In the genomic region with DNA sequence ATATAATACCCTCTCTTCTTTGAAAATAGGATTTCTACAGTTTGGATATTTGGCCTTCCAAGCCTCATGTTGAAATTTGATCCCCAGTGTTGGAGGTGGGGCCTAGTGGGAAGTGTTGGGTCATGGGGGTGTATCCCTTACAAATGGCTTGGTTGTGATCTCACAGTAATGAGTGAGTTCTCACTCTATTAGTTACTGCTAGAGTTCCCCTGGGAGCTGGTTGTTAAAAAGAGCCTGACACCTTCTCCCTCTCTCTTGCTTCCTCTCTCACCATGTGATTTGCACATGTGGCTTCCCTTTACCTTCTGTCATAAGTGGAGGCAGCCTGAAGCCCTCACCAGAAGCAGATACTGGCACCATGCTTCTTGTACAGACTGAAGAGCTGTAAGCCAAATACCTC, we compare ENCODE assay signal across 1 cellular context.
TF ChIP-seq lines count a peak whose summit lies in the region.

No MANE protein-coding gene starts in this region.

TF ChIP-seq in K562, 482 proteins besides CTCF, POLR2A, EP300 and RAD21:
- TF ChIP-seq L3MBTL2 (IDR thresholded peaks at IDR 0.05) (0 out of 2 replicates have a peak, but pooled peaks have one; percentile 35), ETV6 (IDR thresholded peaks at IDR 0.05; ENCODE audit: borderline replicate concordance in 1 of 2, low read depth in 2 of 2, low read length in 1 of 2) (no peak), ETV6 (CRISPR knock-in tag; IDR thresholded peaks at IDR 0.05; ENCODE audit: borderline replicate concordance) (no peak)
- TF ChIP-seq, protein P1, sequence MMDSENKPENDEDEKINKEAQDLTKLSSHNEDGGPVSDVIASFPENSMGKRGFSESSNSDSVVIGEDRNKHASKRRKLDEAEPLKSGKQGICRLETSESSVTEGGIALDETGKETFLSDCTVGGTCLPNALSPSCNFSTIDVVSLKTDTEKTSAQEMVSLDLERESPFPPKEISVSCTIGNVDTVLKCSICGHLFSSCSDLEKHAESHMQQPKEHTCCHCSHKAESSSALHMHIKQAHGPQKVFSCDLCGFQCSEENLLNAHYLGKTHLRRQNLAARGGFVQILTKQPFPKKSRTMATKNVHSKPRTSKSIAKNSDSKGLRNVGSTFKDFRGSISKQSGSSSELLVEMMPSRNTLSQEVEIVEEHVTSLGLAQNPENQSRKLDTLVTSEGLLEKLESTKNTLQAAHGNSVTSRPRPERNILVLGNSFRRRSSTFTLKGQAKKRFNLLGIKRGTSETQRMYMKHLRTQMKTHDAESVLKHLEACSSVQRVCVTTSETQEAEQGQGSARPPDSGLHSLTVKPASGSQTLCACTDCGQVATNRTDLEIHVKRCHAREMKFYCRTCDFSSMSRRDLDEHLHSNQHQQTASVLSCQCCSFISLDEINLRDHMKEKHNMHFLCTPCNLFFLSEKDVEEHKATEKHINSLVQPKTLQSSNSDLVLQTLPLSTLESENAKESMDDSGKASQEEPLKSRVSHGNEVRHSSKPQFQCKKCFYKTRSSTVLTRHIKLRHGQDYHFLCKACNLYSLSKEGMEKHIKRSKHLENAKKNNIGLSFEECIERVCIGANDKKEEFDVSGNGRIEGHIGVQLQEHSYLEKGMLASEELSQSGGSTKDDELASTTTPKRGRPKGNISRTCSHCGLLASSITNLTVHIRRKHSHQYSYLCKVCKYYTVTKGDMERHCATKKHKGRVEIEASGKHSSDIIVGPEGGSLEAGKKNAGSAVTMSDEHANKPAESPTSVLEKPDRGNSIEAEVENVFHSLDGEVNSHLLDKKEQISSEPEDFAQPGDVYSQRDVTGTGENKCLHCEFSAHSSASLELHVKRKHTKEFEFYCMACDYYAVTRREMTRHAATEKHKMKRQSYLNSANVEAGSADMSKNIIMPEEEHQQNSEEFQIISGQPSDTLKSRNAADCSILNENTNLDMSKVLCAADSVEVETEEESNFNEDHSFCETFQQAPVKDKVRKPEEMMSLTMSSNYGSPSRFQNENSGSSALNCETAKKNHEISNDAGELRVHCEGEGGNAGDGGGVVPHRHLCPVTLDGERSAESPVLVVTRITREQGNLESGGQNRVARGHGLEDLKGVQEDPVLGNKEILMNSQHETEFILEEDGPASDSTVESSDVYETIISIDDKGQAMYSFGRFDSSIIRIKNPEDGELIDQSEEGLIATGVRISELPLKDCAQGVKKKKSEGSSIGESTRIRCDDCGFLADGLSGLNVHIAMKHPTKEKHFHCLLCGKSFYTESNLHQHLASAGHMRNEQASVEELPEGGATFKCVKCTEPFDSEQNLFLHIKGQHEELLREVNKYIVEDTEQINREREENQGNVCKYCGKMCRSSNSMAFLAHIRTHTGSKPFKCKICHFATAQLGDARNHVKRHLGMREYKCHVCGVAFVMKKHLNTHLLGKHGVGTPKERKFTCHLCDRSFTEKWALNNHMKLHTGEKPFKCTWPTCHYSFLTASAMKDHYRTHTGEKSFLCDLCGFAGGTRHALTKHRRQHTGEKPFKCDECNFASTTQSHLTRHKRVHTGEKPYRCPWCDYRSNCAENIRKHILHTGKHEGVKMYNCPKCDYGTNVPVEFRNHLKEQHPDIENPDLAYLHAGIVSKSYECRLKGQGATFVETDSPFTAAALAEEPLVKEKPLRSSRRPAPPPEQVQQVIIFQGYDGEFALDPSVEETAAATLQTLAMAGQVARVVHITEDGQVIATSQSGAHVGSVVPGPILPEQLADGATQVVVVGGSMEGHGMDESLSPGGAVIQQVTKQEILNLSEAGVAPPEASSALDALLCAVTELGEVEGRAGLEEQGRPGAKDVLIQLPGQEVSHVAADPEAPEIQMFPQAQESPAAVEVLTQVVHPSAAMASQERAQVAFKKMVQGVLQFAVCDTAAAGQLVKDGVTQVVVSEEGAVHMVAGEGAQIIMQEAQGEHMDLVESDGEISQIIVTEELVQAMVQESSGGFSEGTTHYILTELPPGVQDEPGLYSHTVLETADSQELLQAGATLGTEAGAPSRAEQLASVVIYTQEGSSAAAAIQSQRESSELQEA (IDR thresholded peaks at IDR 0.05; ENCODE audit: low read depth): no peak
- TF ChIP-seq, protein P2, sequence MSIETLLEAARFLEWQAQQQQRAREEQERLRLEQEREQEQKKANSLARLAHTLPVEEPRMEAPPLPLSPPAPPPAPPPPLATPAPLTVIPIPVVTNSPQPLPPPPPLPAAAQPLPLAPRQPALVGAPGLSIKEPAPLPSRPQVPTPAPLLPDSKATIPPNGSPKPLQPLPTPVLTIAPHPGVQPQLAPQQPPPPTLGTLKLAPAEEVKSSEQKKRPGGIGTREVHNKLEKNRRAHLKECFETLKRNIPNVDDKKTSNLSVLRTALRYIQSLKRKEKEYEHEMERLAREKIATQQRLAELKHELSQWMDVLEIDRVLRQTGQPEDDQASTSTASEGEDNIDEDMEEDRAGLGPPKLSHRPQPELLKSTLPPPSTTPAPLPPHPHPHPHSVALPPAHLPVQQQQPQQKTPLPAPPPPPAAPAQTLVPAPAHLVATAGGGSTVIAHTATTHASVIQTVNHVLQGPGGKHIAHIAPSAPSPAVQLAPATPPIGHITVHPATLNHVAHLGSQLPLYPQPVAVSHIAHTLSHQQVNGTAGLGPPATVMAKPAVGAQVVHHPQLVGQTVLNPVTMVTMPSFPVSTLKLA (conservative IDR thresholded peaks at IDR 0.05): 0 out of 4 replicates have a peak, but pooled peaks of 1 of the 2 experiments have one; percentile 33
